In the genomic region with DNA sequence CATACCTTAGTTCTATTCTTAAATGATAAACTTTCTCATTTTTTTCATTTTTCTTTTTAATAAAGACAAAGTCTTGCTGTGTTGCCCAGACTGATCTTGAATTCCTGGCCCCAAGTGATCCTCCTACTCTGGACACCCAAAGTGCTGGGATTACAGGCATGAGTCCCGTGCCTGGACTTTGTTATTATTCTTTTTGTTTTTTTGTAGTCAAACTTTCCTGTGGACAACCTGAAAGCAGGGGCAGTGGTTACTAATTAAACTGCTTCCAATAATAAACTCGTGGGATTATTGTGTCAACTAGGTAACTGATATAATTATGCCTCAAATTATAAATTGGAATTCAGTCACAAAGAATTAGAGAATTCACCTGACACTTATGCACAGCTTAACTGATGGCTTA, we compare ENCODE assay signal across 6 cellular contexts.
"Had no signal": no experiment of that assay in that cellular context is flagged by ENCODE, and none has a peak within 500 bp of the region (broad histone marks: within the 10 kb centered on the region; RNA-seq: fewer than 3 reads in every experiment).

No MANE protein-coding gene starts in this region.

- H3K27ac ChIP-seq: HL-60 had no signal

- DNase-seq: H9, HCEC 1CT, IMR-90, KG1 had no signal

- ATAC-seq: K562 had no signal

- H3K4me1 Mint-ChIP-seq: H9 had no signal

- H3K4me3 ChIP-seq: K562 had no signal

- H3K27ac Mint-ChIP-seq: H9 had no signal

- H3K4me3 Mint-ChIP-seq: H9 had no signal
